13 cellular contexts compared by ENCODE assay signal in the genomic region with DNA sequence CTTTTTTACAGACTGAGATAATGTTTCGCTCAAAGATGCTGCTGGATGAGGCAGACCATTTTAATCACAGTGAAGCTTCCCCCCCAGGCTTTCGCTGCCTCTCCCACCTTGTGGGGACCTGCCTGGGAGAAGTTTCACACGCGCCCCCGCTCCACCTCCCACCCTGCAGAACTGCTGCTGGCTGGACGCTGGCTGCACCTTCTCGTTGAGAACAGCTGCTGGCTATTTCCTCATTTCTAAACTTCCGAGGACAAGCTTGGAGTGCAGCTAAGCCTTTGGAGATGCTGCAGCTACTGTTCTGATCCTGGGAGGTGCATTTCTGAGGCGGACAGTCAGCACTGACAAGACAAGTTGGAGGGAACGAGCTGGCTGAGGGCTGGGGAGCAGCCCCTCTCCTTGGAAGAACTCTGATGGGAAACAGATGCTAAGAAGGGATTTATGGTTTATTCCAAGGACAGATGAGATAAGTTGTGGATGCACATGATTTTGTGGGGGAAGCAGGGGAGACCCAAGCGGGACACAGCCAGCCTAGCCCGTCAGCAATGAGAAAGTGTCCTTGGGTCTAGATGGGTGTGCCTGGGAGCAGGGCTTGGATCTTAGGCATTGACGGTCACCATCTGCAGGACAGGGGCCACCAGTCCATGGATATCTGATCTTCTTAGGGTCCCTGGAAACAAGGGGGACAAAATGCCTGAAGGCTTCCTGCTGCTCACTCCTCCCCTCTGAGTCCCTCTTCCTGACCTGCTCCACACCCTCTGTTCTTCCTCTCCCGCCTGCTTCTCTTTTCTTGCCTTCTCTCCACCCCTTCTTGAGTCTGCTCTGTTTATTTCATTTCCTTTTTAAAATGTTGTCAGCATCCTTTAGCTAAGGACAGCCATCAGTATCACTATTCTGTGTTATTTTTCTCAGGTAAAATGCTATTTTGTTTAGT.
DNase-seq lines count a peak whose midpoint lies in the region; ATAC-seq, FAIRE-seq and TF ChIP-seq lines count a peak whose summit lies in the region.
"Had no signal": no experiment of that assay in that cellular context is flagged by ENCODE, and none has a peak within 500 bp of the region (broad histone marks: within the 10 kb centered on the region; RNA-seq: fewer than 3 reads in every experiment).

No MANE protein-coding gene starts in this region.

- H2AK5ac ChIP-seq in mesenchymal stem cell (ENCODE audit: low read length, severe bottlenecking): no peak overlapping the region

- no peak overlapping the region for H3K14ac ChIP-seq in mesenchymal stem cell (ENCODE audit: low read length in 2 of 2)

- BruUV-seq in GM12878 (replicated peaks; lab: Mats Ljungman, UMichigan): no TSS peak

- peak overlapping the region; percentile 67 for H4K91ac ChIP-seq in mesenchymal stem cell (ENCODE audit: low read length)

- H3K27ac ChIP-seq in HL-60 (replicated peaks): no peak overlapping the region
- no peak overlapping the region for H3K27ac ChIP-seq in GM12878 (ENCODE audit: control insufficient read depth, insufficient read depth)
- no peak overlapping the region for H3K27ac ChIP-seq in mesenchymal stem cell (ENCODE audit: low read length, poor library complexity, severe bottlenecking)
- H3K27ac ChIP-seq: spleen had no signal

- POLR2A ChIA-PET in AG04449 (lab: Yijun Ruan, JAX): interaction anchor here (1.4 kb wide), 1 partner anchor 11 kb away, joined by 4 read pairs; no protein-coding TSS in a partner anchor
- POLR2A ChIA-PET in GM12878 (lab: Charles Lee): no interaction called here

- no peak for ATAC-seq in GM12878

- CTCF ChIA-PET in AG04449 (lab: Yijun Ruan, JAX) (interaction anchor here (0.8 to 1.4 kb wide), 3 partner anchors 10 to 198 kb away, joined by 3 read pairs; no protein-coding TSS in a partner anchor), GM12878 (lab: Yijun Ruan, JAX) (no interaction called here)

- TF ChIP-seq POLR2A in GM12878 (IDR thresholded peaks at IDR 0.05; ENCODE audit: low read depth, low read length): no peak

- WGBS in GM12878 (ENCODE audit: insufficient coverage, insufficient replicate concordance, low lambda C conversion rate, missing lambda C conversion rate): 14% methylated on average over 14 of the region's 14 CpGs
- WGBS in mesenchymal stem cell: 45% methylated on average over 14 of the region's 14 CpGs

- no peak overlapping the region for H3K23ac ChIP-seq in mesenchymal stem cell (ENCODE audit: low read length in 2 of 2)

- TF ChIP-seq CTCF in AG04449 (IDR thresholded peaks at IDR 0.05; ENCODE audit: insufficient read depth, low read length, missing control alignments) (no peak), HL-60 (IDR thresholded peaks at IDR 0.05; ENCODE audit: insufficient read depth, low read length) (no peak), GM12878 (IDR thresholded peaks at IDR 0.05 in 2 of 3, conservative IDR thresholded peaks at IDR 0.05 in 1 of 3; ENCODE audit: control insufficient read depth in 2 of 3, extremely low read depth in 1 of 3, insufficient read depth in 1 of 3, low read depth in 3 of 3, low read length in 3 of 3) (no peak)

- no peak for TF ChIP-seq RAD21 in GM12878 (IDR thresholded peaks at IDR 0.05; ENCODE audit: insufficient read depth, low read depth, low read length)

- no peak overlapping the region for H3K9ac ChIP-seq in GM12878 (ENCODE audit: control insufficient read depth, insufficient read depth, low read length)
- no peak overlapping the region for H3K9ac ChIP-seq in mesenchymal stem cell (ENCODE audit: low read length)

- H3K9me3 ChIP-seq in GM12878 (replicated peaks; ENCODE audit: control insufficient read depth, insufficient read depth, low read length) (no peaks in the 10 kb centered on the region), mesenchymal stem cell (ENCODE audit: control insufficient read depth, low read length) (no peaks in the 10 kb centered on the region)
- H3K9me3 ChIP-seq: spleen had no signal

- peak overlapping the region; percentile 56 for H2BK120ac ChIP-seq in mesenchymal stem cell (ENCODE audit: low read depth, low read length)

- no peak for TF ChIP-seq EP300 in GM12878 (IDR thresholded peaks at IDR 0.05; ENCODE audit: borderline replicate concordance in 1 of 2, control insufficient read depth in 1 of 2, low read depth in 2 of 2, low read length in 2 of 2)

- FAIRE-seq in GM12878 (lab: Jason Lieb, UNC) (no peak), urothelium cell line (lab: Jason Lieb, UNC) (no peak)

- RAD21 ChIA-PET in GM12878 (lab: Charles Lee; ENCODE audit: unreplicated experiment): no interaction called here

- H4K8ac ChIP-seq in mesenchymal stem cell (ENCODE audit: low read length): peak overlapping the region; percentile 83

- H3K79me1 ChIP-seq in mesenchymal stem cell (replicated peaks; ENCODE audit: low read length, poor library complexity, severe bottlenecking): no peaks in the 10 kb centered on the region

- no peak overlapping the region for H3K4me2 ChIP-seq in GM12878 (ENCODE audit: control insufficient read depth, insufficient read depth)
- no peak overlapping the region for H3K4me2 ChIP-seq in mesenchymal stem cell (ENCODE audit: low read length, poor library complexity, severe bottlenecking)

- H2AFZ ChIP-seq in GM12878 (ENCODE audit: control insufficient read depth, low read depth, low read length): peak overlapping the region; percentile 16; the same call in 1 of the 2 replicates
- no peak overlapping the region for H2AFZ ChIP-seq in mesenchymal stem cell (ENCODE audit: low read depth, low read length)

- H3K18ac ChIP-seq in mesenchymal stem cell (ENCODE audit: low read depth in 1 of 2, low read length in 2 of 2): peak overlapping the region; percentile 82 to 88

- SMC1A ChIA-PET in GM12878 (lab: Charles Lee; ENCODE audit: uncharacterized antibody, unreplicated experiment): interaction anchor here (0.9 kb wide), 1 partner anchor 11 kb away, joined by 3 read pairs; no protein-coding TSS in a partner anchor

- H2BK12ac ChIP-seq in mesenchymal stem cell (ENCODE audit: low read length in 2 of 2): peak overlapping the region; percentile 76 to 96

- no peaks in the 10 kb centered on the region for H3K4me1 ChIP-seq in GM12878 (ENCODE audit: control insufficient read depth, insufficient read depth, low read length)
- peaks cover 9% of the 10 kb centered on the region for H3K4me1 ChIP-seq in mesenchymal stem cell (ENCODE audit: control insufficient read depth, insufficient read depth, low read depth, low read length)

- intact Hi-C loops in GM12878 (cut with micrococcal nuclease; ENCODE audit: unreplicated experiment): no loop called here

- peak overlapping the region; percentile 82 for H2BK15ac ChIP-seq in mesenchymal stem cell (ENCODE audit: low read depth, poor library complexity, severe bottlenecking)

- no peaks in the 10 kb centered on the region for H4K20me1 ChIP-seq in GM12878 (ENCODE audit: control insufficient read depth, insufficient read depth)

- no peak overlapping the region for H2BK5ac ChIP-seq in mesenchymal stem cell (ENCODE audit: low read depth, low read length, poor library complexity, severe bottlenecking)

- in situ Hi-C loops in GM12878 (cut with MboI): no loop called here

- H3K4me3 ChIP-seq in AG04449 (ENCODE audit: low read depth, low read length) (peak overlapping the region; percentile 33), HL-60 (replicated peaks; ENCODE audit: insufficient read depth, low read length) (peak overlapping the region; percentile 20), GM12878 (no peak overlapping the region), mesenchymal stem cell (ENCODE audit: insufficient read depth in 1 of 2, low read depth in 1 of 2, low read length in 2 of 2) (peak overlapping the region in 1 of 2 experiments; percentile 56)
- H3K4me3 ChIP-seq: spleen had no signal

- no peaks in the 10 kb centered on the region for H3K79me2 ChIP-seq in GM12878 (ENCODE audit: control insufficient read depth, insufficient read depth, low read length)

- H3K27me3 ChIP-seq in HL-60 (ENCODE audit: insufficient read depth, poor library complexity, severe bottlenecking): no peaks in the 10 kb centered on the region
- peaks cover 0 to 2% of the 10 kb centered on the region in 2 experiments; a peak in 2 of 4 replicates for H3K27me3 ChIP-seq in GM12878 (replicated peaks in 1 of 2; ENCODE audit: control insufficient read depth in 2 of 2, insufficient read depth in 2 of 2, low read length in 1 of 2)
- H3K27me3 ChIP-seq in mesenchymal stem cell (ENCODE audit: control insufficient read depth in 1 of 2, insufficient read depth in 1 of 2, low read length in 2 of 2): no peaks in the 10 kb centered on the region
- H3K27me3 ChIP-seq: spleen had no signal

- DNase-seq in AG04449 (ENCODE audit: low read depth, low spot score) (peak; percentile 41), HL-60 (ENCODE audit: low read depth in 1 of 2, low spot score in 1 of 2) (peak in 1 of 2 experiments; percentile 41), GM12878 (ENCODE audit: low read depth, low spot score) (no peak), mesenchymal stem cell (peak; percentile 83), KG1 (lab: John Stamatoyannopoulos, UW) (no peak), SW 1271 (lab: John Stamatoyannopoulos, UW) (no peak), urothelium cell line (ENCODE audit: low spot score) (no peak), NCI-H446 (lab: John Stamatoyannopoulos, UW) (no peak)
- DNase-seq: activated gamma-delta T cell; CD4-positive, alpha-beta T cell; NCI-H748 treated with DMSO at 0.1 percent for 48 hours; spleen; stimulated activated naive B cell treated with anti-CD40 and anti-IgM and Interleukin-4, amounts not matched to agents 10 μg/mL and 1 μg/mL and 100 μg/mL, for 72 hours had no signal

- H3K4ac ChIP-seq in mesenchymal stem cell (ENCODE audit: low read depth in 1 of 2, low read length in 2 of 2): peak overlapping the region; percentile 64 to 79

- no peaks in the 10 kb centered on the region for H3K36me3 ChIP-seq in GM12878 (ENCODE audit: control insufficient read depth in 2 of 2, insufficient read depth in 2 of 2, low read length in 1 of 2)
- H3K36me3 ChIP-seq in mesenchymal stem cell (ENCODE audit: control insufficient read depth in 1 of 2, insufficient read depth in 2 of 2, low read depth in 1 of 2, low read length in 2 of 2): no peaks in the 10 kb centered on the region
- H3K36me3 ChIP-seq: spleen had no signal

TF ChIP-seq in GM12878, 131 proteins besides CTCF, POLR2A, EP300 and RAD21:
- TF ChIP-seq SPI1 (IDR thresholded peaks at IDR 0.05; ENCODE audit: borderline replicate concordance, insufficient read depth, low read depth, low read length) (0 out of 2 replicates have a peak, but pooled peaks have one; percentile 4), POLR2AphosphoS2 (IDR thresholded peaks at IDR 0.05; ENCODE audit: low read depth, low read length) (no peak)

Comparison
In these comparisons a context has a peak if more than half of its experiments do, and no peak if none do; other contexts are left out.
1. DNase-seq: peak in AG04449 (single experiment) and mesenchymal stem cell (single experiment); none in GM12878 (single experiment), KG1 (single experiment), SW 1271 (0 of 2), urothelium cell line (single experiment) and NCI-H446 (0 of 2).